ENCODE assay signal across 21 cellular contexts in the genomic region with DNA sequence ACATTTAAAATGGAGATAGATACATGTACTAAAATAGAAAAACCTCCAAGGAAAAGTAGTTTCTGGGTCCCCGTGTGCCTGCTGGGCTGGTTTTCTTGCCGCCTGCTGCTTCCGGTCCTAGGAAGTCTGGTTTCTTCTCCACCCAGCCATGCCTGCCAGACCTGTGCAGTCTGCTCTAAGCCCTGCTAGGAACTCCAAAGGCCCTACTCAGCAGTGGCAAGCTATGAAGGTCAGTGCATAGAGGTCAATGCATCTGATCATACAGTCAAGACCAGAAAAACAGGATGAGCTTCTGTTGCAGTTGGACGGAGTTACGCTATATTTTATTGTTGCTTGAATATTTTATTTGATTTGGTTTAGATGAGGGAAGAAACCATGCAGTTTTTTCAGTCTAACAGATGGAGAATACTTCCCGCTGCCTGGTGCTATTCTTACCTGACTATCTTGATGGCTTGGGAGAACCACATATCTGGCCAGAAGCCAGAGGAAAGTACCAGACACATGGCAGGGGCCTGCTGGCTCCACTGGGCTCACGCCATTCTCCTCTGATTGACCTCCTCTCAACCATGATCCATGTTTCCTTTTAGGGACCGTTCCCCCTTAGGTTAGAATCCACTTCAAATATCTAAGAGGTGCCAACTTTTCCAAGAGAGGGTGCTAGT.
DNase-seq lines count a peak whose midpoint lies in the region; ATAC-seq and TF ChIP-seq lines count a peak whose summit lies in the region.
"Had no signal": no experiment of that assay in that cellular context is flagged by ENCODE, and none has a peak within 500 bp of the region (broad histone marks: within the 10 kb centered on the region; RNA-seq: fewer than 3 reads in every experiment).

No MANE protein-coding gene starts in this region.

- no peak overlapping the region for H3K27ac ChIP-seq in BLaER1
- H3K27ac ChIP-seq: adrenal gland, thoracic aorta had no signal

- H3K4me1 ChIP-seq in BLaER1, result peaks cover 40% of the 10 kb centered on the region
- H3K4me1 ChIP-seq: adrenal gland had no signal

- peak; percentile 84 for ATAC-seq in Right ventricle myocardium superior (ENCODE audit: poor library complexity)
- no peak for ATAC-seq in GM21381 (IDR thresholded peaks at IDR 0.05; ENCODE audit: unreplicated experiment)
- ATAC-seq in HG03378 (IDR thresholded peaks at IDR 0.05; ENCODE audit: unreplicated experiment), result no peak
- ATAC-seq: activated CD4-positive, alpha-beta T cell treated with anti-CD3 and anti-CD28 coated beads for 36 hours had no signal

- H3K27me3 ChIP-seq in BLaER1, result no peaks in the 10 kb centered on the region
- H3K27me3 ChIP-seq: adrenal gland had no signal

- no peak overlapping the region for H3K9ac ChIP-seq in BLaER1

- H3K9me3 ChIP-seq in BLaER1, result no peaks in the 10 kb centered on the region
- H3K9me3 ChIP-seq: adrenal gland, thoracic aorta had no signal

- CTCF ChIA-PET in Calu3 (lab: Charles Lee), result no interaction called here

- no peak overlapping the region for H3K4me3 ChIP-seq in BLaER1
- H3K4me3 ChIP-seq: adrenal gland, thoracic aorta had no signal

- no peaks in the 10 kb centered on the region for H3K36me3 ChIP-seq in BLaER1
- H3K36me3 ChIP-seq: adrenal gland, thoracic aorta had no signal

- no TSS peak for BruUV-seq in Calu3 (replicated peaks; lab: Mats Ljungman, UMichigan)

- H3K4me3 Mint-ChIP-seq in Calu3 (ENCODE audit: low read depth, unreplicated experiment), result no peak overlapping the region
- H3K4me3 Mint-ChIP-seq: activated CD4-positive, alpha-beta T cell treated with anti-CD3 and anti-CD28 coated beads for 36 hours; HFFc6; T-helper 1 cell treated with Interleukin-12 subunit alpha and Interleukin-12 subunit beta and Interleukin-4 antibody, amounts not matched to agents 30 μg/mL and 1 μg/mL, for 36 hours had no signal

- peaks cover 5% of the 10 kb centered on the region for H3K36me3 Mint-ChIP-seq in Calu3 (ENCODE audit: insufficient read depth, unreplicated experiment)
- H3K36me3 Mint-ChIP-seq: naive B cell had no signal

- H3K4me1 Mint-ChIP-seq in Calu3 (ENCODE audit: low read depth, unreplicated experiment), result peaks cover 18% of the 10 kb centered on the region
- H3K4me1 Mint-ChIP-seq: activated CD4-positive, alpha-beta T cell treated with anti-CD3 and anti-CD28 coated beads for 36 hours; naive B cell had no signal

- H4K20me1 ChIP-seq in BLaER1, result no peaks in the 10 kb centered on the region

- DNase-seq in HT-29 (ENCODE audit: low spot score) (peak; percentile 44), Right ventricle myocardium superior (no peak), myocyte (ENCODE audit: low read depth) (peak; percentile 3), Calu3 (no peak), DMS53 (lab: John Stamatoyannopoulos, UW) (no peak)
- DNase-seq: activated CD4-positive, alpha-beta T cell treated with anti-CD3 and anti-CD28 coated beads for 36 hours; activated T-cell treated with anti-CD3 and anti-CD28 coated beads, Interleukin-2, amount 50 U/mL, for 1 hour; HFFc6; mesenchymal stem cell; naive B cell; NCI-H1105 treated with DMSO at 0.1 percent for 48 hours; NCI-H524; stimulated activated CD4-positive, alpha-beta T cell treated with anti-CD3 and anti-CD28 coated beads, Interleukin-12 subunit alpha, Interleukin-12 subunit beta, amount 100 ng/mL, for 4 hours; stimulated activated CD4-positive, alpha-beta T cell treated with anti-CD3 and anti-CD28 coated beads, Interleukin-4, amount 100 ng/mL, for 24 hours; stimulated activated naive CD4-positive, alpha-beta T cell treated with Interleukin-2 at 50 U/mL for 16 hours had no signal

- no peak for TF ChIP-seq CTCF in Calu3 (IDR thresholded peaks at IDR 0.05; ENCODE audit: unreplicated experiment)

- no peaks in the 10 kb centered on the region for H3K27me3 Mint-ChIP-seq in Calu3 (ENCODE audit: unreplicated experiment)
- H3K27me3 Mint-ChIP-seq: activated CD4-positive, alpha-beta T cell treated with anti-CD3 and anti-CD28 coated beads for 36 hours; naive B cell had no signal

- H3K4me2 ChIP-seq in BLaER1, result peak overlapping the region; percentile 71

- H3K27ac Mint-ChIP-seq in Calu3 (ENCODE audit: unreplicated experiment), result no peak overlapping the region
- H3K27ac Mint-ChIP-seq: activated CD4-positive, alpha-beta T cell treated with anti-CD3 and anti-CD28 coated beads for 36 hours; HFFc6; naive B cell; T-helper 1 cell treated with Interleukin-12 subunit alpha and Interleukin-12 subunit beta and Interleukin-4 antibody, amounts not matched to agents 30 μg/mL and 1 μg/mL, for 36 hours had no signal

- intact Hi-C loops in Right ventricle myocardium superior (cut with DNase I), result no loop called here
- intact Hi-C loops in Calu3 (cut with micrococcal nuclease; ENCODE audit: unreplicated experiment), result no loop called here

- H3K9me3 Mint-ChIP-seq in Calu3 (ENCODE audit: low read depth, unreplicated experiment), result no peaks in the 10 kb centered on the region
- H3K9me3 Mint-ChIP-seq: HFFc6; T-helper 1 cell treated with Interleukin-12 subunit alpha and Interleukin-12 subunit beta and Interleukin-4 antibody, amounts not matched to agents 30 μg/mL and 1 μg/mL, for 36 hours had no signal

Comparison
In these comparisons a context has a peak if more than half of its experiments do, and no peak if none do; other contexts are left out.
1. DNase-seq: peak in HT-29 (single experiment) and myocyte (single experiment); none in Right ventricle myocardium superior (single experiment), Calu3 (single experiment) and DMS53 (single experiment).